Comparison of ENCODE assay signal across 17 cellular contexts in genomic region chr18:22368066-22368465, GRCh38. TPM values are rescaled to one million over a fixed set of nuclear protein-coding genes. Genes with fewer than 3 reads are reported as not detected.
DNase-seq lines count a peak whose midpoint lies in the region; ATAC-seq and TF ChIP-seq lines count a peak whose summit lies in the region.
"Had no signal": no experiment of that assay in that cellular context is flagged by ENCODE, and none has a peak within 500 bp of the region (broad histone marks: within the 10 kb centered on the region; RNA-seq: fewer than 3 reads in every experiment).

No MANE protein-coding gene starts in this region.

- ATAC-seq in Right ventricle myocardium superior (ENCODE audit: poor library complexity) (peak; percentile 90), GM19035 (IDR thresholded peaks at IDR 0.05; ENCODE audit: unreplicated experiment) (no peak)

- no peaks in the 10 kb centered on the region for H3K9me3 ChIP-seq in left ventricle myocardium inferior (replicated peaks)
- H3K9me3 ChIP-seq: BLaER1 had no signal

- H3K27me3 ChIP-seq in left ventricle myocardium inferior (ENCODE audit: low read depth) (no peaks in the 10 kb centered on the region), H7 (ENCODE audit: control insufficient read depth, insufficient read depth, low read length) (no peaks in the 10 kb centered on the region)
- H3K27me3 ChIP-seq: BLaER1 had no signal

- H3K4me3 ChIP-seq in fibroblast of villous mesenchyme (ENCODE audit: low read depth, low read length) (no peak overlapping the region), left ventricle myocardium inferior (no peak overlapping the region), H7 (ENCODE audit: insufficient read depth, low read depth, low read length) (no peak overlapping the region)
- H3K4me3 ChIP-seq: BLaER1 had no signal

- TF ChIP-seq CTCF in fibroblast of villous mesenchyme (IDR thresholded peaks at IDR 0.05; ENCODE audit: insufficient read depth, low read depth, low read length) (no peak), left ventricle myocardium inferior (IDR thresholded peaks at IDR 0.05; ENCODE audit: borderline replicate concordance) (no peak)

- intact Hi-C loops in Right ventricle myocardium superior (cut with DNase I) (loop anchor here (10.0 kb wide), 1 partner anchor 373 kb away; no protein-coding TSS in a partner anchor), cardiac septum (cut with DNase I) (no loop called here), left ventricle myocardium inferior (cut with micrococcal nuclease) (loop anchor here (10.0 kb wide), 1 partner anchor 197 kb away; no protein-coding TSS in a partner anchor)

- DNase-seq in Right ventricle myocardium superior, result no peak
- no peak for DNase-seq in cardiac septum (ENCODE audit: low spot score)
- peak; percentile 17 for DNase-seq in fibroblast of villous mesenchyme (ENCODE audit: low read depth)
- DNase-seq in left ventricle myocardium inferior, result no peak
- no peak for DNase-seq in SHP77 treated with DMSO at 0.1 percent for 48 hours (lab: John Stamatoyannopoulos, UW)
- no peak for DNase-seq in stimulated activated CD4-positive, alpha-beta T cell treated with anti-CD3 and anti-CD28 coated beads, Interleukin-4, amount 100 ng/mL, for 4 hours
- no peak for DNase-seq in H7
- DNase-seq: 8988T; Calu3; CD4-positive, alpha-beta memory T cell; DMS79 treated with DMSO at 0.1 percent for 48 hours; GF-D8; GOT3; H9 had no signal

- H3K4me1 ChIP-seq in left ventricle myocardium inferior, result peaks cover 6% of the 10 kb centered on the region
- H3K4me1 ChIP-seq: BLaER1 had no signal

- H3K27ac ChIP-seq in left ventricle myocardium inferior (replicated peaks), result peak overlapping the region; percentile 28
- H3K27ac ChIP-seq: BLaER1 had no signal

- H3K36me3 ChIP-seq in left ventricle myocardium inferior, result no peaks in the 10 kb centered on the region
- no peaks in the 10 kb centered on the region for H3K36me3 ChIP-seq in H7 (replicated peaks; ENCODE audit: control insufficient read depth, insufficient read depth, low read length)
- H3K36me3 ChIP-seq: BLaER1 had no signal

RNA-seq across cellular contexts. Expression of gene CTAGE1, which starts 49.6 kb away (rescaled TPM):
- total RNA-seq in Right ventricle myocardium superior (not detected), cardiac septum (0.13 TPM), fibroblast of villous mesenchyme (0.43 TPM in 1 of 2 replicates, not detected in the other), left ventricle myocardium inferior (not detected)
- 0.04 TPM in 1 of 2 replicates, not detected in the other for total RNA-seq in H7 (2014; rRNA removed; shearing (Covaris generic))
- total RNA-seq: A673; Calu3; CD4-positive, alpha-beta memory T cell; H9 had no signal
